In the genomic region with DNA sequence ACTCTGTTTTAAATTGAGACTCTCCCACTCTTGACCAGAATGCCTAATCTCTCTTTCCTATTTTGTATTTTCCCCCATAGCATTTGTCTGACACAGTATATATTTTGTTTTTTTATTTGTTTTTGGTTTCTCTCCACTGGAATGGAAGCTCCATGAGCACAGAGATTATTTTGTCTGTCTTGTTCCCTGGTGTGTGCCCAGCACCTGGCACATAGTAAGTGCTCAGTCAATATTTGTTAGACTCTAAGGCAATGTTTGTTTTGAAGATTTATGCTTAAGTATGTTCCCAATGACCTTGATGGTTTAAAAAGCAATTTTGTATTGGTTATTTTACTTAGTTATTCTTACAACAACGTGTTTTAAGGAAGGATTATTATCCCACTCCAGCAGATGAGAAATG, we compare ENCODE assay signal across 22 cellular contexts.
A peak's percentile ranks its signal among the peaks of the same experiment; 100 is the strongest.
DNase-seq lines count a peak whose midpoint lies in the region; ATAC-seq, FAIRE-seq and TF ChIP-seq lines count a peak whose summit lies in the region.
"Had no signal": no experiment of that assay in that cellular context is flagged by ENCODE, and none has a peak within 500 bp of the region (broad histone marks: within the 10 kb centered on the region; RNA-seq: fewer than 3 reads in every experiment).

No MANE protein-coding gene starts in this region.

- peak overlapping the region in 3 of 5 donors; percentile 1 to 36 (median 18) for H3K4me3 Mint-ChIP-seq in immature natural killer cell
- H3K4me3 Mint-ChIP-seq: CD4-positive, alpha-beta T cell; IgD-negative memory B cell had no signal

- no peaks in the 10 kb centered on the region for H3K9me3 Mint-ChIP-seq in immature natural killer cell
- H3K9me3 Mint-ChIP-seq: CD4-positive, alpha-beta T cell; IgD-negative memory B cell had no signal

- H3K27ac ChIP-seq in HepG2 (ENCODE audit: extremely low read length, insufficient read depth, low read length) (no peak overlapping the region), right lobe of liver (no peak overlapping the region)
- H3K27ac ChIP-seq: GM23248, HL-60 had no signal

- H3K27me3 Mint-ChIP-seq in immature natural killer cell (ENCODE audit: low read depth in 3 of 3) = peaks cover 0 to 4% (median 0%) of the 10 kb centered on the region in 3 donors

- no peak for TF ChIP-seq POLR2A in HepG2 (IDR thresholded peaks at IDR 0.05; ENCODE audit: insufficient read depth in 1 of 2, low read depth in 2 of 2, low read length in 2 of 2)
- no peak for TF ChIP-seq POLR2A in right lobe of liver (IDR thresholded peaks at IDR 0.05)

- no peak for ATAC-seq in HepG2
- ATAC-seq in right lobe of liver = no peak
- no peak for ATAC-seq in GM18519 (IDR thresholded peaks at IDR 0.05; ENCODE audit: low FRiP score, unreplicated experiment)

- WGBS in HepG2 (ENCODE audit: low lambda C conversion rate) = 0% methylated on average over 1 of the region's 1 CpG
- WGBS in right lobe of liver (ENCODE audit: insufficient coverage, low coverage, low lambda C conversion rate, missing lambda C conversion rate) = 75% methylated on average over 1 of the region's 1 CpG

- H3K79me2 ChIP-seq in HepG2 (ENCODE audit: insufficient read depth, low read length) = no peaks in the 10 kb centered on the region

- H3K27me3 ChIP-seq in HepG2 (ENCODE audit: control insufficient read depth in 1 of 2, insufficient read depth in 2 of 2, low read length in 2 of 2) (peaks cover 0 to 3% of the 10 kb centered on the region in 2 experiments; a peak in 2 of 5 replicates), right lobe of liver (no peaks in the 10 kb centered on the region)
- H3K27me3 ChIP-seq: BE2C had no signal

- TF ChIP-seq CTCF in HepG2 (CRISPR knock-in tag; IDR thresholded peaks at IDR 0.05) (no peak), right lobe of liver (IDR thresholded peaks at IDR 0.05) (no peak)

- no peaks in the 10 kb centered on the region for H3K9me3 ChIP-seq in HepG2 (ENCODE audit: low read length)
- H3K9me3 ChIP-seq in right lobe of liver = no peaks in the 10 kb centered on the region
- H3K9me3 ChIP-seq: BE2C, Caco-2, HAP-1 had no signal

- no peak for TF ChIP-seq RAD21 in HepG2 (CRISPR knock-in tag; IDR thresholded peaks at IDR 0.05)

- no peak overlapping the region for H2AFZ ChIP-seq in HepG2 (ENCODE audit: low read length)
- H2AFZ ChIP-seq: GM23248 had no signal

- H3K4me3 ChIP-seq in HepG2 (replicated peaks in 1 of 3; ENCODE audit: insufficient read depth in 1 of 3, low read depth in 2 of 3, low read length in 3 of 3) = no peak overlapping the region
- H3K4me3 ChIP-seq in right lobe of liver = no peak overlapping the region
- H3K4me3 ChIP-seq: GM23248, HAP-1 had no signal

- DNase-seq in HepG2 (ENCODE audit: low spot score) (no peak), right lobe of liver (no peak), DMS53 treated with DMSO at 0.1 percent for 48 hours (lab: John Stamatoyannopoulos, UW; ENCODE audit: unreplicated experiment) (peak; percentile 64), SHP77 (lab: John Stamatoyannopoulos, UW) (peak; percentile 8 to 22), immature natural killer cell (no peak), SIG-M5 (lab: John Stamatoyannopoulos, UW) (no peak), head of caudate nucleus (no peak)
- DNase-seq: ACHN; BE2C; C1 segment of cervical spinal cord; Caco-2; CD4-positive, alpha-beta T cell; DMS79 treated with DMSO at 0.1 percent for 48 hours; GF-D8; GM23248; KBM-7 had no signal

- CTCF ChIA-PET in HepG2 (lab: Yijun Ruan, JAX; ENCODE audit: low intra/inter-chr PET ratio, low total read pairs) = no interaction called here

- intact Hi-C loops in HepG2 (cut with micrococcal nuclease; ENCODE audit: unreplicated experiment) (no loop called here), right lobe of liver (cut with DNase I) (no loop called here), head of caudate nucleus (cut with DNase I) (no loop called here)

- no peaks in the 10 kb centered on the region for H3K36me3 Mint-ChIP-seq in immature natural killer cell
- H3K36me3 Mint-ChIP-seq: IgD-negative memory B cell had no signal

- POLR2A ChIA-PET in HepG2 (lab: Yijun Ruan, JAX) = no interaction called here

- no peak overlapping the region for H3K9ac ChIP-seq in HepG2 (ENCODE audit: insufficient read depth, low read depth, low read length)
- H3K9ac ChIP-seq: GM23248 had no signal

- H3K4me1 ChIP-seq in HepG2 (ENCODE audit: insufficient read depth, low read length) = no peaks in the 10 kb centered on the region
- no peaks in the 10 kb centered on the region for H3K4me1 ChIP-seq in right lobe of liver
- H3K4me1 ChIP-seq: BE2C, Caco-2, HAP-1 had no signal

- no TSS peak for BruUV-seq in HepG2 (replicated peaks; lab: Mats Ljungman, UMichigan)

- no peaks in the 10 kb centered on the region for H4K20me1 ChIP-seq in HepG2 (ENCODE audit: insufficient read depth, low read length)

- no peak for FAIRE-seq in HepG2 (lab: Jason Lieb, UNC)
- FAIRE-seq: A204.1, D721Med had no signal

- peak overlapping the region in 2 of 6 donors; percentile 10 to 65 for H3K27ac Mint-ChIP-seq in immature natural killer cell
- H3K27ac Mint-ChIP-seq: CD4-positive, alpha-beta T cell; IgD-negative memory B cell had no signal

- H3K36me3 ChIP-seq in HepG2 (replicated peaks in 1 of 2; ENCODE audit: control insufficient read depth in 1 of 2, insufficient read depth in 2 of 2, low read length in 2 of 2) = no peaks in the 10 kb centered on the region
- H3K36me3 ChIP-seq in right lobe of liver = no peaks in the 10 kb centered on the region
- H3K36me3 ChIP-seq: BE2C, HAP-1 had no signal

- peaks cover 0 to 30% of the 10 kb centered on the region in 2 donors for H3K4me1 Mint-ChIP-seq in immature natural killer cell
- H3K4me1 Mint-ChIP-seq: IgD-negative memory B cell had no signal

- TF ChIP-seq EP300 in HepG2 (IDR thresholded peaks at IDR 0.05; ENCODE audit: low read depth in 2 of 2, low read length in 2 of 2) (no peak), HepG2 (CRISPR knock-in tag; IDR thresholded peaks at IDR 0.05; ENCODE audit: borderline replicate concordance) (no peak)

- in situ Hi-C loops in HepG2 (cut with HindIII; ENCODE audit: extremely low pct_ligation_motif_present, low pct_unique_long_range_greater_than_20kb) = no loop called here

- no peak overlapping the region for H3K4me2 ChIP-seq in HepG2 (ENCODE audit: low read depth, low read length)

TF ChIP-seq in HepG2, 621 proteins besides CTCF, POLR2A, EP300 and RAD21:
- TF ChIP-seq MAFF (IDR thresholded peaks at IDR 0.05; ENCODE audit: low read depth, low read length) (no peak), ZNF205 (CRISPR knock-in tag; IDR thresholded peaks at IDR 0.05) (peak; percentile 92)

Comparison
In these comparisons a context has a peak if more than half of its experiments do, and no peak if none do; other contexts are left out.
1. DNase-seq: peak in DMS53 treated with DMSO at 0.1 percent for 48 hours (single experiment) and SHP77 (2 of 2); none in HepG2 (single experiment), right lobe of liver (0 of 3), immature natural killer cell (0 of 3), SIG-M5 (single experiment) and head of caudate nucleus (0 of 42).